In the genomic region with DNA sequence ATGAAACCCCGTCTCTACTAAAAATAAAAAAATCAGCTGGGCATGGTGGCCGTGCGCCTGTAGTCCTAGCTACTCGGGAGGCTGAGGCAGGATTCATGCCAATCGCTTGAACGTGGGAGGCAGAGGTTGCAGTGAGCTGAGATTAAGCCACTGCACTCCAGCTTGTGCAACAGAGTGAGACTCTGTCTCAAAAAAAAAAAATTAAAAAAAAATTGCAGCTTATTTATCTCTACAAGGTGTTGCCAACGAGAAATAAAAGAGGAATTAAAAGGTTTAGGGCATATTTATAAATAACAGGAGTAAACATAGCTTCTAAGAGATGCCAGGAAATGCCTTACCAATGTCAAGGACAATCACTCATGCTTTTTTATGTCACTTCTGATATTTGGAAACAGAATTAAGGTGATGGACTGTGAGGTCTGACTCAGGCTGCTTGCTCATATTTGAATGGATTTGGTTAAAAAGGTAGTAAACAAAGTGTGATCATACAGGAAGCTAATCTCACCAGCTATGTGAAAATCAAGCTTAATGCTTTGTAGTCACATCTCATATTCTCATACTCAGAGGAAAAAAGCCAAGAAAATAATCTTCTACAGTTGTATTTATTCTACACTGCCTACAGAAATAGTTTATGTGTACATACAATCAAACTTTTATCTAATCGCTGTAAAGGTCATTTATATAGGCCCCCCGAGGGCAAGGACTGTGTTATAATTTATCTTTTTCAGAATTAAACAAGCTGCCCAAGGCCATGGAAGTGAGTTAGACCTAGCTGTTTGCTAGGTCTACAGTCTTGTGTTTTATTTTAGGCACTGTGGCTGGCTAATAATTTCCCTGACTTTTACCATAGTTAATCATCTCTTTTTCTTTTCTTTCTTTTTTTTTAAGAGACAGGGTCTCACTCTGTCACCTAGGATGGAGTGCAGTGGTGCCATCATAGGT, we compare ENCODE assay signal across 23 cellular contexts.
DNase-seq lines count a peak whose midpoint lies in the region; ATAC-seq, FAIRE-seq and TF ChIP-seq lines count a peak whose summit lies in the region.
"Had no signal": no experiment of that assay in that cellular context is flagged by ENCODE, and none has a peak within 500 bp of the region (broad histone marks: within the 10 kb centered on the region; RNA-seq: fewer than 3 reads in every experiment).

No MANE protein-coding gene starts in this region.

- no peaks in the 10 kb centered on the region for H3K79me2 ChIP-seq in astrocyte (ENCODE audit: insufficient read depth, low read length)

- no peaks in the 10 kb centered on the region for H3K27me3 Mint-ChIP-seq in activated CD4-positive, alpha-beta T cell treated with anti-CD3 and anti-CD28 coated beads for 36 hours
- no peaks in the 10 kb centered on the region for H3K27me3 Mint-ChIP-seq in activated CD4-positive, alpha-beta T cell treated with anti-CD3 and anti-CD28 coated beads, Interleukin-2, amount 10 ng/mL, durations not matched to agents 7 days and 5 days
- H3K27me3 Mint-ChIP-seq in astrocyte (ENCODE audit: low read depth, unreplicated experiment): no peaks in the 10 kb centered on the region

- CTCF ChIA-PET in activated CD4-positive, alpha-beta T cell treated with anti-CD3 and anti-CD28 coated beads for 36 hours (lab: Charles Lee): no interaction called here
- CTCF ChIA-PET in activated CD4-positive, alpha-beta T cell treated with anti-CD3 and anti-CD28 coated beads, Interleukin-2, amount 10 ng/mL, durations not matched to agents 7 days and 5 days (lab: Charles Lee): interaction anchor here (1.3 kb wide), 1 partner anchor 111 kb away, joined by 3 read pairs; no protein-coding TSS in a partner anchor

- no peak overlapping the region for H3K27ac Mint-ChIP-seq in activated CD4-positive, alpha-beta T cell treated with anti-CD3 and anti-CD28 coated beads for 36 hours
- H3K27ac Mint-ChIP-seq in activated CD4-positive, alpha-beta T cell treated with anti-CD3 and anti-CD28 coated beads, Interleukin-2, amount 10 ng/mL, durations not matched to agents 7 days and 5 days: no peak overlapping the region
- no peak overlapping the region for H3K27ac Mint-ChIP-seq in astrocyte (ENCODE audit: unreplicated experiment)

- POLR2A ChIA-PET in activated CD4-positive, alpha-beta T cell treated with anti-CD3 and anti-CD28 coated beads for 36 hours (lab: Charles Lee): interaction anchor here (0.6 kb wide), 2 partner anchors 101 to 899 kb away, joined by 3 to 5 read pairs; no protein-coding TSS in a partner anchor
- POLR2A ChIA-PET in activated CD4-positive, alpha-beta T cell treated with anti-CD3 and anti-CD28 coated beads, Interleukin-2, amount 10 ng/mL, durations not matched to agents 7 days and 5 days (lab: Charles Lee): no interaction called here

- H3K4me3 ChIP-seq in astrocyte (ENCODE audit: insufficient read depth, low read depth, low read length) (no peak overlapping the region), foreskin fibroblast (ENCODE audit: low read depth in 1 of 2, low read length in 2 of 2) (no peak overlapping the region)
- H3K4me3 ChIP-seq: SJSA1 had no signal

- no peaks in the 10 kb centered on the region for H3K9me3 Mint-ChIP-seq in activated CD4-positive, alpha-beta T cell treated with anti-CD3 and anti-CD28 coated beads for 36 hours (ENCODE audit: low read depth)
- no peaks in the 10 kb centered on the region for H3K9me3 Mint-ChIP-seq in activated CD4-positive, alpha-beta T cell treated with anti-CD3 and anti-CD28 coated beads, Interleukin-2, amount 10 ng/mL, durations not matched to agents 7 days and 5 days
- H3K9me3 Mint-ChIP-seq in astrocyte (ENCODE audit: unreplicated experiment): peaks cover 2% of the 10 kb centered on the region

- peak; percentile 17 for FAIRE-seq in astrocyte (lab: Jason Lieb, UNC)
- peak; percentile 69 for FAIRE-seq in islet of Langerhans (lab: Jason Lieb, UNC)
- FAIRE-seq: D721Med, GM18507, HepG2 had no signal

- H3K4me1 ChIP-seq in astrocyte (ENCODE audit: insufficient read depth, low read length): no peaks in the 10 kb centered on the region
- H3K4me1 ChIP-seq: SJSA1 had no signal

- H3K4me3 Mint-ChIP-seq in activated CD4-positive, alpha-beta T cell treated with anti-CD3 and anti-CD28 coated beads for 36 hours: no peak overlapping the region
- H3K4me3 Mint-ChIP-seq in activated CD4-positive, alpha-beta T cell treated with anti-CD3 and anti-CD28 coated beads, Interleukin-2, amount 10 ng/mL, durations not matched to agents 7 days and 5 days: no peak overlapping the region
- H3K4me3 Mint-ChIP-seq in astrocyte (ENCODE audit: unreplicated experiment): no peak overlapping the region

- H3K9me3 ChIP-seq in astrocyte (ENCODE audit: insufficient read depth, low read depth, low read length): no peaks in the 10 kb centered on the region
- H3K9me3 ChIP-seq: SJSA1 had no signal

- no peak for TF ChIP-seq CTCF in astrocyte (IDR thresholded peaks at IDR 0.05; ENCODE audit: insufficient read depth, low read depth, low read length)
- TF ChIP-seq CTCF in foreskin fibroblast (IDR thresholded peaks at IDR 0.05; ENCODE audit: low read depth, low read length): no peak

- peak; percentile 42 for ATAC-seq in activated CD4-positive, alpha-beta T cell treated with anti-CD3 and anti-CD28 coated beads for 36 hours
- ATAC-seq in left cardiac atrium (no peak), GM19324 (IDR thresholded peaks at IDR 0.05; ENCODE audit: low FRiP score, unreplicated experiment) (no peak)
- ATAC-seq: HepG2 had no signal

- intact Hi-C loops in activated CD4-positive, alpha-beta T cell treated with anti-CD3 and anti-CD28 coated beads for 36 hours (cut with DNase I, micrococcal nuclease): no loop called here
- intact Hi-C loops in left cardiac atrium (cut with DNase I): no loop called here

- H3K27ac ChIP-seq in astrocyte (ENCODE audit: low read depth, low read length): no peak overlapping the region
- H3K27ac ChIP-seq: 22Rv1, SJSA1 had no signal

- no peak overlapping the region for H2AFZ ChIP-seq in astrocyte (ENCODE audit: low read depth, low read length)

- no peaks in the 10 kb centered on the region for H3K27me3 ChIP-seq in astrocyte (ENCODE audit: insufficient read depth, low read length)
- H3K27me3 ChIP-seq: SJSA1 had no signal

- no peak for DNase-seq in activated CD4-positive, alpha-beta T cell treated with anti-CD3 and anti-CD28 coated beads for 36 hours
- no peak for DNase-seq in activated CD4-positive, alpha-beta T cell treated with anti-CD3 and anti-CD28 coated beads, Interleukin-2, amount 10 ng/mL, durations not matched to agents 7 days and 5 days
- DNase-seq in astrocyte (ENCODE audit: low read depth) (no peak), foreskin fibroblast (no peak), Kasumi-1 (lab: John Stamatoyannopoulos, UW) (no peak), left cardiac atrium (no peak)
- DNase-seq: ACHN, H7, Karpas-422, NCI-H1105 treated with DMSO at 0.1 percent for 48 hours, NCI-H146, NCI-H1930, NCI-H446, NCI-H524 treated with DMSO at 0.1 percent for 48 hours, Right ventricle myocardium superior, RPMI8226 had no signal

- H4K20me1 ChIP-seq in astrocyte (ENCODE audit: insufficient read depth, low read length): no peaks in the 10 kb centered on the region

- H3K9ac ChIP-seq in astrocyte (ENCODE audit: low read length): no peak overlapping the region

- peaks cover 10% of the 10 kb centered on the region for H3K36me3 Mint-ChIP-seq in activated CD4-positive, alpha-beta T cell treated with anti-CD3 and anti-CD28 coated beads for 36 hours (ENCODE audit: low read depth)
- H3K36me3 Mint-ChIP-seq in activated CD4-positive, alpha-beta T cell treated with anti-CD3 and anti-CD28 coated beads, Interleukin-2, amount 10 ng/mL, durations not matched to agents 7 days and 5 days (ENCODE audit: low read depth): peaks cover 3% of the 10 kb centered on the region
- H3K36me3 Mint-ChIP-seq in astrocyte (ENCODE audit: low read depth, unreplicated experiment): no peaks in the 10 kb centered on the region

- no peak overlapping the region for H3K4me2 ChIP-seq in astrocyte (ENCODE audit: low read length)

- no peaks in the 10 kb centered on the region for H3K36me3 ChIP-seq in astrocyte (ENCODE audit: insufficient read depth, low read length)
- H3K36me3 ChIP-seq: SJSA1 had no signal

- H3K4me1 Mint-ChIP-seq in activated CD4-positive, alpha-beta T cell treated with anti-CD3 and anti-CD28 coated beads for 36 hours: peaks cover 3% of the 10 kb centered on the region
- peaks cover 5% of the 10 kb centered on the region for H3K4me1 Mint-ChIP-seq in activated CD4-positive, alpha-beta T cell treated with anti-CD3 and anti-CD28 coated beads, Interleukin-2, amount 10 ng/mL, durations not matched to agents 7 days and 5 days
- no peaks in the 10 kb centered on the region for H3K4me1 Mint-ChIP-seq in astrocyte (ENCODE audit: low read depth, unreplicated experiment)
